ENCODE assay signal across 18 cellular contexts in genomic region chr1:171833091-171833822, GRCh38. TPM values are rescaled to one million over a fixed set of nuclear protein-coding genes. Genes with fewer than 3 reads are reported as not detected.
"Had no signal": no experiment of that assay in that cellular context is flagged by ENCODE, and none has a peak within 500 bp of the region (broad histone marks: within the 10 kb centered on the region; RNA-seq: fewer than 3 reads in every experiment).

No MANE protein-coding gene starts in this region.

- H3K4me3 ChIP-seq: cardiac muscle cell, esophagus squamous epithelium, hepatocyte, lung, sigmoid colon, thyroid gland had no signal

- H3K36me3 ChIP-seq: cardiac muscle cell, esophagus squamous epithelium, neutrophil, sigmoid colon, thyroid gland had no signal

- H2AFZ ChIP-seq: hepatocyte, parathyroid adenoma had no signal

- H3K27ac ChIP-seq: cardiac muscle cell, esophagus squamous epithelium, hepatocyte, neutrophil, parathyroid adenoma, sigmoid colon, thyroid gland had no signal

- H3K4me2 ChIP-seq: hepatocyte had no signal

- H3K4me1 ChIP-seq: esophagus squamous epithelium, parathyroid adenoma, sigmoid colon, thyroid gland had no signal

- H3K27me3 ChIP-seq: cardiac muscle cell, esophagus squamous epithelium, hepatocyte, neutrophil, sigmoid colon, thyroid gland had no signal

- H3K9me3 ChIP-seq: esophagus squamous epithelium, neutrophil, sigmoid colon, thyroid gland had no signal

- DNase-seq: activated CD4-positive, alpha-beta T cell treated with anti-CD3 and anti-CD28 coated beads, Interleukin-2, amount 10 ng/mL, durations not matched to agents 24 days and 14 days; activated CD4-positive, CD25-positive, alpha-beta regulatory T cell; activated CD8-positive, alpha-beta T cell treated with anti-CD3 and anti-CD28 coated beads for 36 hours; activated naive CD4-positive, alpha-beta T cell treated with anti-CD3 and anti-CD28 coated beads, Interleukin-2, amount 10 ng/mL, durations not matched to agents 7 days and 5 days; activated T-cell treated with anti-CD3 and anti-CD28 coated beads, Interleukin-2, amount 50 U/mL, for 1 hour; dermis blood vessel endothelial cell; effector memory CD4-positive, alpha-beta T cell; esophagus squamous epithelium; islet precursor cell; sigmoid colon; stimulated activated naive CD4-positive, alpha-beta T cell; T-helper 2 cell; thyroid gland had no signal

- H3K79me2 ChIP-seq: hepatocyte, parathyroid adenoma had no signal

- H3K9ac ChIP-seq: parathyroid adenoma had no signal

RNA-seq across cellular contexts. Expression of gene DNM3, which starts 8.0 kb away (rescaled TPM):
- polyA plus RNA-seq: cardiac muscle cell, hepatocyte had no signal
